In genomic region chr20:47574616-47575401, GRCh38 we compare ENCODE assay signal across 2 cellular contexts.
TF ChIP-seq lines count a peak whose summit lies in the region.

No MANE protein-coding gene starts in this region.

TF ChIP-seq in GM23338, 12 proteins besides CTCF, POLR2A, EP300 and RAD21 (continued from another document):
- no peak for TF ChIP-seq ZNF462 (CRISPR knock-in tag; IDR thresholded peaks at IDR 0.05)

TF ChIP-seq in K562, 482 proteins besides CTCF, POLR2A, EP300 and RAD21 (continued from another document):
- TF ChIP-seq ZBTB11 (CRISPR knock-in tag; IDR thresholded peaks at IDR 0.05) (peak in 1 of 3 experiments; percentile 80; a peak in 2 of 6 replicates), CHAMP1 (IDR thresholded peaks at IDR 0.05) (no peak), ZBTB8A (IDR thresholded peaks at IDR 0.05; ENCODE audit: partially characterized antibody) (no peak), C11orf30 (IDR thresholded peaks at IDR 0.05; ENCODE audit: low read depth) (peak; percentile 29; the same call in 1 of the 2 replicates), YY1 (IDR thresholded peaks at IDR 0.05; ENCODE audit: borderline replicate concordance in 1 of 3, control insufficient read depth in 1 of 3, extremely low read depth in 1 of 3, insufficient read depth in 3 of 3, insufficient read length in 1 of 3, insufficient replicate concordance in 2 of 3, low read depth in 1 of 3, low read length in 2 of 3) (peak in 2 of 3 experiments; percentile 63 to 69), LARP7 (IDR thresholded peaks at IDR 0.05) (no peak), REST (CRISPR knock-in tag; IDR thresholded peaks at IDR 0.05; ENCODE audit: low read depth) (no peak), ZNF232 (CRISPR knock-in tag; IDR thresholded peaks at IDR 0.05) (no peak), CXXC5 (CRISPR knock-in tag; IDR thresholded peaks at IDR 0.05) (peak; percentile 21; the same call in 1 of the 2 replicates), SPI1 (IDR thresholded peaks at IDR 0.05; ENCODE audit: borderline replicate concordance, low read depth, low read length) (peak; percentile 54; the same call in 1 of the 2 replicates), ZC3H11A (IDR thresholded peaks at IDR 0.05; ENCODE audit: low read depth, low read length) (peak; percentile 67; the same call in 1 of the 2 replicates), ZNF639 (CRISPR knock-in tag; conservative IDR thresholded peaks at IDR 0.05 in 1 of 2, IDR thresholded peaks at IDR 0.05 in 1 of 2) (peak in 1 of 2 experiments; percentile 42; a peak in 1 of 4 replicates), KAT8 (IDR thresholded peaks at IDR 0.05; ENCODE audit: low read depth) (peak; percentile 86), ZNF316 (IDR thresholded peaks at IDR 0.05) (peak; percentile 41; the same call in 1 of the 2 replicates), MNT (conservative IDR thresholded peaks at IDR 0.05) (0 out of 4 replicates have a peak, but pooled peaks of 1 of the 2 experiments have one; percentile 18), NR2C1 (IDR thresholded peaks at IDR 0.05) (0 out of 2 replicates have a peak, but pooled peaks have one; percentile 13), NR2C1 (tag; IDR thresholded peaks at IDR 0.05) (no peak), TEAD4 (IDR thresholded peaks at IDR 0.05; ENCODE audit: low read length) (peak; percentile 55; the same call in 1 of the 2 replicates), TEAD4 (CRISPR knock-in tag; IDR thresholded peaks at IDR 0.05; ENCODE audit: borderline replicate concordance) (no peak)
TF ChIP-seq in K562: peak in this region for 14.
